ENCODE assay signal across 18 cellular contexts in the genomic region with DNA sequence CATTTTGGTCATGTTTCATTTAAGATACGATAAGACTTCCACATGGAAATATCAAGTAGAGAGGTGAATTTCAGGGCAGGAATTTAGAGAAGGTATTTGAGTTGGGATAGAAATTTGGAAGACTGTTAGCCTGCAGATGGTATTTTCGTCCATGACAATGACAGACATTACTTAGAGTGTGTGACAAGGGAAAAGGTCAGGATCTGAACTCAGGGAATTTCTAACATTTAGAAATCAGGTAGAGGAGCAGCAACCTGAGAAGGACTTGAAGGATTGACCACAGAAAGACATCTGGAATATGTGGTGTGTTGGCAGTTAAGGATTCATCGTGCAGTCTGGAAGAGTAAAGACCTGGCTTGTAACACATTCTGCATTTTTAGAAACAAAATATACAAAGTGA. TPM values are rescaled to one million over a fixed set of nuclear protein-coding genes. Genes with fewer than 3 reads are reported as not detected.
DNase-seq lines count a peak whose midpoint lies in the region; ATAC-seq and TF ChIP-seq lines count a peak whose summit lies in the region.
"Had no signal": no experiment of that assay in that cellular context is flagged by ENCODE, and none has a peak within 500 bp of the region (broad histone marks: within the 10 kb centered on the region; RNA-seq: fewer than 3 reads in every experiment).

No MANE protein-coding gene starts in this region.

- peak; percentile 19 for ATAC-seq in GM18502 (IDR thresholded peaks at IDR 0.05; ENCODE audit: poor library complexity, unreplicated experiment)
- ATAC-seq in GM21786 (IDR thresholded peaks at IDR 0.05; ENCODE audit: unreplicated experiment): peak; percentile 16
- ATAC-seq in left lobe of liver: peak; percentile 56
- no peak for ATAC-seq in HG03520 (IDR thresholded peaks at IDR 0.05; ENCODE audit: unreplicated experiment)
- no peak for ATAC-seq in GM18505 (IDR thresholded peaks at IDR 0.05; ENCODE audit: unreplicated experiment)
- ATAC-seq in GM18907 (IDR thresholded peaks at IDR 0.05; ENCODE audit: unreplicated experiment): no peak

- no peaks in the 10 kb centered on the region for H3K27me3 ChIP-seq in adipocyte (replicated peaks; ENCODE audit: control insufficient read depth, insufficient read depth, low read length)
- H3K27me3 ChIP-seq: colonic mucosa, foreskin keratinocyte, uterus had no signal

- DNase-seq in adipocyte (ENCODE audit: low read depth): peak; percentile 8
- DNase-seq in left lobe of liver (ENCODE audit: low spot score): no peak
- DNase-seq: activated CD4-positive, alpha-beta T cell treated with anti-CD3 and anti-CD28 coated beads for 48 hours; activated naive CD4-positive, alpha-beta T cell; activated T-cell treated with anti-CD3 and anti-CD28 coated beads, Interleukin-2, amount 50 U/mL, for 1 hour; colonic mucosa; effector CD8-positive, alpha-beta T cell; left colon; NCI-H510A; nucleus accumbens; stimulated activated naive CD4-positive, alpha-beta T cell treated with Interleukin-2 at 50 U/mL for 16 hours; uterus had no signal

- TF ChIP-seq POLR2A in GM18505 (IDR thresholded peaks at IDR 0.05; ENCODE audit: borderline replicate concordance, extremely low read depth, insufficient read depth, insufficient read length): no peak

- no peak overlapping the region for H3K4me3 ChIP-seq in adipocyte (ENCODE audit: low read length)
- H3K4me3 ChIP-seq: colonic mucosa, uterus had no signal

- H3K9ac ChIP-seq in adipocyte (ENCODE audit: low read length): no peak overlapping the region

- no peaks in the 10 kb centered on the region for H3K9me3 ChIP-seq in adipocyte (ENCODE audit: control insufficient read depth, low read length)
- H3K9me3 ChIP-seq: colonic mucosa, uterus had no signal

- peaks cover 10% of the 10 kb centered on the region for H3K4me1 ChIP-seq in adipocyte (ENCODE audit: control insufficient read depth, insufficient read depth, low read length)
- H3K4me1 ChIP-seq: colonic mucosa, foreskin keratinocyte had no signal

- H3K36me3 ChIP-seq in adipocyte (ENCODE audit: control insufficient read depth, insufficient read depth, low read length, severe bottlenecking): no peaks in the 10 kb centered on the region
- H3K36me3 ChIP-seq: colonic mucosa, uterus had no signal

RNA-seq across cellular contexts. Expression of gene RABGAP1L, which starts 57.9 kb away (rescaled TPM):
- 17.0 TPM for total RNA-seq in left lobe of liver

Comparison
In these comparisons a context has a peak if more than half of its experiments do, and no peak if none do; other contexts are left out.
1. ATAC-seq: peak in GM18502 (single experiment), GM21786 (single experiment) and left lobe of liver (single experiment); none in HG03520 (single experiment), GM18505 (single experiment) and GM18907 (single experiment).